In genomic region chr5:126531543-126532120, GRCh38 we compare ENCODE assay signal across 13 cellular contexts.
A peak's percentile ranks its signal among the peaks of the same experiment; 100 is the strongest.
DNase-seq lines count a peak whose midpoint lies in the region; ATAC-seq, FAIRE-seq and TF ChIP-seq lines count a peak whose summit lies in the region.
"Had no signal": no experiment of that assay in that cellular context is flagged by ENCODE, and none has a peak within 500 bp of the region (broad histone marks: within the 10 kb centered on the region; RNA-seq: fewer than 3 reads in every experiment).

No MANE protein-coding gene starts in this region.

- H3K4me1 Mint-ChIP-seq in naive thymus-derived CD8-positive, alpha-beta T cell = no peaks in the 10 kb centered on the region

- 8% methylated on average over 4 of the region's 4 CpGs for WGBS in K562 (ENCODE audit: insufficient coverage, low coverage, missing lambda C conversion rate)
- WGBS in stomach, 5 donors = 17 to 30% (median 21%) methylated on average over 4 of the region's 4 CpGs
- 28 to 37% (median 30%) methylated on average over 4 of the region's 4 CpGs for WGBS in psoas muscle, 3 donors

- POLR2A ChIA-PET in K562 (lab: Yijun Ruan, JAX) = interaction anchor here (0.8 to 1.7 kb wide), 5 partner anchors 11 to 154 kb away, joined by 3 to 7 read pairs (median 3); no protein-coding TSS in a partner anchor
- POLR2A ChIA-PET in naive thymus-derived CD8-positive, alpha-beta T cell (lab: Charles Lee) = no interaction called here

- in situ Hi-C loops in K562 (cut with MboI) = no loop called here

- intact Hi-C loops in K562 (cut with micrococcal nuclease) = loop anchor here (2.0 kb wide), 1 partner anchor 17 kb away; no protein-coding TSS in a partner anchor
- intact Hi-C loops in left colon (cut with DNase I, micrococcal nuclease) = loop anchor here in 1 of 2 donors (10.0 kb wide), 1 partner anchor 167 kb away; no protein-coding TSS in a partner anchor
- intact Hi-C loops in stomach (cut with DNase I; ENCODE audit: low total_unique reads) = no loop called here
- intact Hi-C loops in psoas muscle (cut with DNase I) = no loop called here

- peaks cover 0 to 11% (median under 1%) of the 10 kb centered on the region in 9 donors for H3K9me3 Mint-ChIP-seq in naive thymus-derived CD8-positive, alpha-beta T cell

- TF ChIP-seq POLR2A in K562 (conservative IDR thresholded peaks at IDR 0.05) (no peak), stomach (IDR thresholded peaks at IDR 0.05) (no peak)

- peak overlapping the region in 1 of 2 experiments; percentile 40; a peak in 2 of 4 replicates for H3K9ac ChIP-seq in K562 (ENCODE audit: insufficient read depth in 1 of 2, low read depth in 2 of 2, low read length in 2 of 2)

- H3K36me3 ChIP-seq in K562 (ENCODE audit: control insufficient read depth, insufficient read depth, low read length) = no peaks in the 10 kb centered on the region; the same call in 2 of the 3 replicates
- no peaks in the 10 kb centered on the region for H3K36me3 ChIP-seq in stomach
- H3K36me3 ChIP-seq in psoas muscle (ENCODE audit: insufficient read depth in 1 of 2, low read depth in 1 of 2) = no peaks in the 10 kb centered on the region

- no peaks in the 10 kb centered on the region; the same call in 1 of the 2 replicates for H3K9me3 ChIP-seq in K562 (replicated peaks; ENCODE audit: control insufficient read depth, insufficient read depth, low read depth, low read length)
- H3K9me3 ChIP-seq in stomach = no peaks in the 10 kb centered on the region
- no peaks in the 10 kb centered on the region for H3K9me3 ChIP-seq in psoas muscle

- DNase-seq in LHCN-M2 (ENCODE audit: low read depth) (peak; percentile 59), K562 (ENCODE audit: extremely low read depth in 1 of 4, low spot score in 3 of 4) (peak in 2 of 4 experiments; percentile 81 to 86), left colon (no peak), stomach (no peak), H4 (ENCODE audit: low spot score) (no peak), psoas muscle (no peak)
- DNase-seq in naive thymus-derived CD8-positive, alpha-beta T cell = no peak
- DNase-seq: activated gamma-delta T cell treated with Interleukin-2 at 50 U/mL for 16 hours; NCI-H1417 treated with DMSO at 0.1 percent for 48 hours; stimulated activated CD8-positive, alpha-beta memory T cell treated with anti-CD3 and anti-CD28 coated beads, Interleukin-4, amount 100 ng/mL, for 48 hours had no signal

- CTCF ChIA-PET in K562 (lab: Yijun Ruan, JAX; ENCODE audit: low intra/inter-chr PET ratio) = no interaction called here

- no peak for TF ChIP-seq RAD21 in K562 (CRISPR knock-in tag; conservative IDR thresholded peaks at IDR 0.05 in 1 of 2, IDR thresholded peaks at IDR 0.05 in 1 of 2)

- H3K27me3 Mint-ChIP-seq in naive thymus-derived CD8-positive, alpha-beta T cell = no peaks in the 10 kb centered on the region

- TF ChIP-seq CTCF in K562 (IDR thresholded peaks at IDR 0.05 in 2 of 3, conservative IDR thresholded peaks at IDR 0.05 in 1 of 3; ENCODE audit: insufficient read depth in 2 of 3, low read depth in 1 of 3, low read length in 3 of 3) = no peak
- no peak for TF ChIP-seq CTCF in stomach (IDR thresholded peaks at IDR 0.05)
- no peak for TF ChIP-seq CTCF in psoas muscle (IDR thresholded peaks at IDR 0.05)

- ATAC-seq in K562 = peak; percentile 93
- ATAC-seq in left colon = peak; percentile 40
- no peak for ATAC-seq in psoas muscle
- ATAC-seq in naive thymus-derived CD8-positive, alpha-beta T cell = no peak
- ATAC-seq in HG03521 (IDR thresholded peaks at IDR 0.05; ENCODE audit: unreplicated experiment) = no peak

- no TSS peak for BruUV-seq in K562 (replicated peaks; lab: Mats Ljungman, UMichigan)

- H2AFZ ChIP-seq in K562 (ENCODE audit: low read depth, low read length) = peak overlapping the region; percentile 76

- H3K4me3 ChIP-seq in K562 = no peak overlapping the region
- no peak overlapping the region for H3K4me3 ChIP-seq in stomach
- no peak overlapping the region for H3K4me3 ChIP-seq in psoas muscle

- H4K20me1 ChIP-seq in K562 (replicated peaks; ENCODE audit: control insufficient read depth, insufficient read depth, low read length) = no peaks in the 10 kb centered on the region

- H3K4me1 ChIP-seq in K562 (replicated peaks in 1 of 2; ENCODE audit: control insufficient read depth in 2 of 2, insufficient read depth in 2 of 2, low read length in 2 of 2) (peaks cover 5 to 12% of the 10 kb centered on the region in 2 experiments; a peak in 2 of 5 replicates), stomach (peaks cover 9 to 15% (median 14%) of the 10 kb centered on the region in 4 donors), psoas muscle (no peaks in the 10 kb centered on the region)

- peak overlapping the region; percentile 43; the same call in 1 of the 2 replicates for H3K4me2 ChIP-seq in K562 (ENCODE audit: insufficient read depth, low read length)

- H3K27me3 ChIP-seq in K562 (ENCODE audit: control insufficient read depth in 2 of 2, insufficient read depth in 2 of 2, low read length in 2 of 2) = no peaks in the 10 kb centered on the region
- H3K27me3 ChIP-seq in stomach = no peaks in the 10 kb centered on the region
- no peaks in the 10 kb centered on the region for H3K27me3 ChIP-seq in psoas muscle (ENCODE audit: insufficient read depth in 3 of 3, low read length in 2 of 3)

- TF ChIP-seq EP300 in K562 (IDR thresholded peaks at IDR 0.05; ENCODE audit: low read length) (peak; percentile 81; the same call in 1 of the 2 replicates), stomach (IDR thresholded peaks at IDR 0.05) (no peak)

- no peaks in the 10 kb centered on the region for H3K36me3 Mint-ChIP-seq in naive thymus-derived CD8-positive, alpha-beta T cell

- peak overlapping the region in 3 of 10 donors; percentile 0 to 75 (median 10) for H3K27ac Mint-ChIP-seq in naive thymus-derived CD8-positive, alpha-beta T cell

- H3K27ac ChIP-seq in K562 (ENCODE audit: extremely low read depth, low read depth, low read length) (peak overlapping the region; percentile 72), stomach (peak overlapping the region in 4 of 5 donors; percentile 20 to 67 (median 62)), psoas muscle (no peak overlapping the region)
- H3K27ac ChIP-seq: RWPE1 had no signal

- H3K4me3 Mint-ChIP-seq in naive thymus-derived CD8-positive, alpha-beta T cell = no peak overlapping the region

- peak; percentile 92 for FAIRE-seq in K562 (lab: Jason Lieb, UNC)
- FAIRE-seq: GM18507 had no signal

- no peaks in the 10 kb centered on the region for H3K9me1 ChIP-seq in K562 (ENCODE audit: control insufficient read depth, insufficient read depth, low read length)

- H3K79me2 ChIP-seq in K562 (ENCODE audit: control insufficient read depth, insufficient read depth, low read length) = no peaks in the 10 kb centered on the region

TF ChIP-seq in K562, 482 proteins besides CTCF, POLR2A, EP300 and RAD21 (continues in another document):
- peak; percentile 53 for TF ChIP-seq PRDM10 (IDR thresholded peaks at IDR 0.05; ENCODE audit: partially characterized antibody)
- no peak for TF ChIP-seq PTRF (tag; IDR thresholded peaks at IDR 0.05)
- TF ChIP-seq, protein P1, sequence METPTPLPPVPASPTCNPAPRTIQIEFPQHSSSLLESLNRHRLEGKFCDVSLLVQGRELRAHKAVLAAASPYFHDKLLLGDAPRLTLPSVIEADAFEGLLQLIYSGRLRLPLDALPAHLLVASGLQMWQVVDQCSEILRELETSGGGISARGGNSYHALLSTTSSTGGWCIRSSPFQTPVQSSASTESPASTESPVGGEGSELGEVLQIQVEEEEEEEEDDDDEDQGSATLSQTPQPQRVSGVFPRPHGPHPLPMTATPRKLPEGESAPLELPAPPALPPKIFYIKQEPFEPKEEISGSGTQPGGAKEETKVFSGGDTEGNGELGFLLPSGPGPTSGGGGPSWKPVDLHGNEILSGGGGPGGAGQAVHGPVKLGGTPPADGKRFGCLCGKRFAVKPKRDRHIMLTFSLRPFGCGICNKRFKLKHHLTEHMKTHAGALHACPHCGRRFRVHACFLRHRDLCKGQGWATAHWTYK (CRISPR knock-in tag; IDR thresholded peaks at IDR 0.05) = no peak
- TF ChIP-seq DNMT1 (IDR thresholded peaks at IDR 0.05) = no peak
- TF ChIP-seq CBFB (CRISPR knock-in tag; IDR thresholded peaks at IDR 0.05) = no peak
- no peak for TF ChIP-seq ILK (tag; IDR thresholded peaks at IDR 0.05; ENCODE audit: borderline replicate concordance, low read depth)
- TF ChIP-seq ZNF384 (IDR thresholded peaks at IDR 0.05; ENCODE audit: low read depth, low read length) = peak; percentile 88
- no peak for TF ChIP-seq ZSCAN32 (CRISPR knock-in tag; IDR thresholded peaks at IDR 0.05)
- TF ChIP-seq ARID1B (IDR thresholded peaks at IDR 0.05) = peak; percentile 91
- TF ChIP-seq MTA2 (IDR thresholded peaks at IDR 0.05; ENCODE audit: low read depth) = peak; percentile 65; the same call in 1 of the 2 replicates
- TF ChIP-seq THAP7 (CRISPR knock-in tag; IDR thresholded peaks at IDR 0.05) = no peak

Comparison
In these comparisons a context has a peak if more than half of its experiments do, and no peak if none do; other contexts are left out.
1. ATAC-seq: peak in K562 (single experiment) and left colon (single experiment); none in psoas muscle (0 of 4), naive thymus-derived CD8-positive, alpha-beta T cell (0 of 2) and HG03521 (single experiment).